Comparison of ENCODE assay signal across 20 cellular contexts in genomic region chr13:37791699-37792098, GRCh38.
DNase-seq lines count a peak whose midpoint lies in the region; ATAC-seq and TF ChIP-seq lines count a peak whose summit lies in the region.
"Had no signal": no experiment of that assay in that cellular context is flagged by ENCODE, and none has a peak within 500 bp of the region (broad histone marks: within the 10 kb centered on the region; RNA-seq: fewer than 3 reads in every experiment).

No MANE protein-coding gene starts in this region.

- POLR2A ChIA-PET in naive thymus-derived CD8-positive, alpha-beta T cell (lab: Charles Lee): no interaction called here

- no peak for TF ChIP-seq CTCF in osteoblast (IDR thresholded peaks at IDR 0.05; ENCODE audit: extremely low read depth, low read depth, low read length)

- no peak overlapping the region for H3K27ac Mint-ChIP-seq in activated naive CD4-positive, alpha-beta T cell treated with anti-CD3 and anti-CD28 coated beads for 36 hours
- H3K27ac Mint-ChIP-seq in naive thymus-derived CD8-positive, alpha-beta T cell: no peak overlapping the region
- H3K27ac Mint-ChIP-seq: stimulated activated memory B cell treated with anti-CD40 and anti-IgM and Interleukin-4, amounts not matched to agents 10 μg/mL and 1 μg/mL and 100 μg/mL, for 72 hours had no signal

- H3K4me2 ChIP-seq in osteoblast (ENCODE audit: insufficient read depth, low read length): peak overlapping the region; percentile 22

- peaks cover 31% of the 10 kb centered on the region for H3K4me1 ChIP-seq in osteoblast (ENCODE audit: insufficient read depth, low read length)
- H3K4me1 ChIP-seq: gastrocnemius medialis had no signal

- H3K9me3 ChIP-seq in osteoblast (ENCODE audit: low read depth, low read length): no peaks in the 10 kb centered on the region
- H3K9me3 ChIP-seq: gastrocnemius medialis, thoracic aorta had no signal

- H3K79me2 ChIP-seq in osteoblast (ENCODE audit: insufficient read depth, low read length): peaks cover 66% of the 10 kb centered on the region

- no peak overlapping the region for H2AFZ ChIP-seq in osteoblast (ENCODE audit: low read length)

- intact Hi-C loops in activated naive CD4-positive, alpha-beta T cell treated with anti-CD3 and anti-CD28 coated beads for 36 hours (cut with micrococcal nuclease): no loop called here

- no peak overlapping the region for H3K4me3 ChIP-seq in osteoblast (ENCODE audit: insufficient read depth, low read length)
- H3K4me3 ChIP-seq: gastrocnemius medialis, thoracic aorta had no signal

- peak overlapping the region; percentile 27 for H3K27ac ChIP-seq in osteoblast (ENCODE audit: low read depth, low read length)
- H3K27ac ChIP-seq: gastrocnemius medialis, HL-60, thoracic aorta had no signal

- no peaks in the 10 kb centered on the region for H3K36me3 ChIP-seq in osteoblast (ENCODE audit: insufficient read depth, low read length)
- H3K36me3 ChIP-seq: gastrocnemius medialis, thoracic aorta had no signal

- DNase-seq in ELR (ENCODE audit: low read depth): peak; percentile 31
- DNase-seq in NCI-H446 treated with DMSO at 0.1 percent for 48 hours (lab: John Stamatoyannopoulos, UW): peak; percentile 34
- DNase-seq in cerebellum (ENCODE audit: low spot score): peak; percentile 1
- peak; percentile 82 for DNase-seq in osteoblast (ENCODE audit: insufficient read length, low spot score, missing footprints)
- no peak for DNase-seq in activated naive CD4-positive, alpha-beta T cell treated with anti-CD3 and anti-CD28 coated beads for 36 hours
- DNase-seq in activated effector memory CD4-positive, alpha-beta T cell treated with Interleukin-2 at 50 U/mL for 16 hours: no peak
- DNase-seq in NCI-H128 (lab: John Stamatoyannopoulos, UW; ENCODE audit: unreplicated experiment): no peak
- DNase-seq in naive thymus-derived CD8-positive, alpha-beta T cell: no peak
- DNase-seq: activated CD4-positive, alpha-beta T cell treated with anti-CD3 and anti-CD28 coated beads, Interleukin-2, amount 50 U/mL, for 48 hours; activated CD4-positive, CD25-positive, alpha-beta regulatory T cell; AML-193; dermis blood vessel endothelial cell; gastrocnemius medialis; kidney glomerular epithelial cell; NCI-H1417 treated with DMSO at 0.1 percent for 48 hours; small intestine; T-helper 9 cell had no signal

- peaks cover 1% of the 10 kb centered on the region for H3K9me3 Mint-ChIP-seq in activated naive CD4-positive, alpha-beta T cell treated with anti-CD3 and anti-CD28 coated beads for 36 hours
- peaks cover 0 to 18% (median 0%) of the 10 kb centered on the region in 9 donors for H3K9me3 Mint-ChIP-seq in naive thymus-derived CD8-positive, alpha-beta T cell

- no peak overlapping the region for H3K4me3 Mint-ChIP-seq in activated naive CD4-positive, alpha-beta T cell treated with anti-CD3 and anti-CD28 coated beads for 36 hours
- no peak overlapping the region for H3K4me3 Mint-ChIP-seq in naive thymus-derived CD8-positive, alpha-beta T cell
- H3K4me3 Mint-ChIP-seq: stimulated activated memory B cell treated with anti-CD40 and anti-IgM and Interleukin-4, amounts not matched to agents 10 μg/mL and 1 μg/mL and 100 μg/mL, for 72 hours had no signal

- ATAC-seq in naive thymus-derived CD8-positive, alpha-beta T cell: no peak
- ATAC-seq: gastrocnemius medialis; stimulated activated memory B cell treated with anti-CD40 and anti-IgM and Interleukin-4, amounts not matched to agents 10 μg/mL and 1 μg/mL and 100 μg/mL, for 72 hours had no signal

- H3K27me3 Mint-ChIP-seq in activated naive CD4-positive, alpha-beta T cell treated with anti-CD3 and anti-CD28 coated beads for 36 hours (ENCODE audit: low read depth): no peaks in the 10 kb centered on the region
- no peaks in the 10 kb centered on the region for H3K27me3 Mint-ChIP-seq in naive thymus-derived CD8-positive, alpha-beta T cell
- H3K27me3 Mint-ChIP-seq: stimulated activated memory B cell treated with anti-CD40 and anti-IgM and Interleukin-4, amounts not matched to agents 10 μg/mL and 1 μg/mL and 100 μg/mL, for 72 hours had no signal

- H3K4me1 Mint-ChIP-seq in activated naive CD4-positive, alpha-beta T cell treated with anti-CD3 and anti-CD28 coated beads for 36 hours (ENCODE audit: low read depth): no peaks in the 10 kb centered on the region
- no peaks in the 10 kb centered on the region for H3K4me1 Mint-ChIP-seq in naive thymus-derived CD8-positive, alpha-beta T cell
- H3K4me1 Mint-ChIP-seq: stimulated activated memory B cell treated with anti-CD40 and anti-IgM and Interleukin-4, amounts not matched to agents 10 μg/mL and 1 μg/mL and 100 μg/mL, for 72 hours had no signal

- CTCF ChIA-PET in activated naive CD4-positive, alpha-beta T cell treated with anti-CD3 and anti-CD28 coated beads for 36 hours (lab: Charles Lee): no interaction called here

- no peaks in the 10 kb centered on the region for H3K27me3 ChIP-seq in osteoblast (ENCODE audit: insufficient read depth, low read length)
- H3K27me3 ChIP-seq: gastrocnemius medialis had no signal

- H3K36me3 Mint-ChIP-seq in activated naive CD4-positive, alpha-beta T cell treated with anti-CD3 and anti-CD28 coated beads for 36 hours (ENCODE audit: low read depth): no peaks in the 10 kb centered on the region
- H3K36me3 Mint-ChIP-seq in naive thymus-derived CD8-positive, alpha-beta T cell: no peaks in the 10 kb centered on the region
- H3K36me3 Mint-ChIP-seq: stimulated activated memory B cell treated with anti-CD40 and anti-IgM and Interleukin-4, amounts not matched to agents 10 μg/mL and 1 μg/mL and 100 μg/mL, for 72 hours had no signal

- H4K20me1 ChIP-seq in osteoblast (ENCODE audit: insufficient read depth, low read length): no peaks in the 10 kb centered on the region

Comparison
In these comparisons a context has a peak if more than half of its experiments do, and no peak if none do; other contexts are left out.
1. DNase-seq: peak in ELR (single experiment), NCI-H446 treated with DMSO at 0.1 percent for 48 hours (single experiment), cerebellum (single experiment) and osteoblast (single experiment); none in activated naive CD4-positive, alpha-beta T cell treated with anti-CD3 and anti-CD28 coated beads for 36 hours (single experiment), activated effector memory CD4-positive, alpha-beta T cell treated with Interleukin-2 at 50 U/mL for 16 hours (single experiment), NCI-H128 (single experiment) and naive thymus-derived CD8-positive, alpha-beta T cell (0 of 10).